Comparison of ENCODE assay signal across 1 cellular context in genomic region chr17:8288336-8289102, GRCh38.
A peak's percentile ranks its signal among the peaks of the same experiment; 100 is the strongest.
TF ChIP-seq lines count a peak whose summit lies in the region.

RANGRF (plus strand) TSS chr17:8288670; CDS start chr17:8288789, 119 bp downstream.

TF ChIP-seq in WTC11, 78 proteins besides CTCF, POLR2A, EP300 and RAD21 (continued from another document):
- no peak for TF ChIP-seq ATF6 (CRISPR knock-in tag; IDR thresholded peaks at IDR 0.05)
- no peak for TF ChIP-seq MYBL2 (CRISPR knock-in tag; IDR thresholded peaks at IDR 0.05)
- 0 out of 2 replicates have a peak, but pooled peaks have one; percentile 30 for TF ChIP-seq CREM (CRISPR knock-in tag; IDR thresholded peaks at IDR 0.05)
- peak; percentile 46; the same call in 1 of the 2 replicates for TF ChIP-seq NFYB (CRISPR knock-in tag; conservative IDR thresholded peaks at IDR 0.05; ENCODE audit: low read depth)
- no peak for TF ChIP-seq ZBTB21 (CRISPR knock-in tag; IDR thresholded peaks at IDR 0.05; ENCODE audit: borderline replicate concordance)
- TF ChIP-seq ZNF121 (CRISPR knock-in tag; IDR thresholded peaks at IDR 0.05): no peak
- TF ChIP-seq GTF2I (CRISPR knock-in tag; conservative IDR thresholded peaks at IDR 0.05): no peak
- no peak for TF ChIP-seq AFF4 (CRISPR knock-in tag; IDR thresholded peaks at IDR 0.05; ENCODE audit: borderline replicate concordance)
- no peak for TF ChIP-seq HMGA2 (CRISPR knock-in tag; IDR thresholded peaks at IDR 0.05)
- no peak for TF ChIP-seq ZSCAN18 (CRISPR knock-in tag; IDR thresholded peaks at IDR 0.05)
- no peak for TF ChIP-seq ZNF416 (CRISPR knock-in tag; IDR thresholded peaks at IDR 0.05)
- TF ChIP-seq FOXK1 (CRISPR knock-in tag; IDR thresholded peaks at IDR 0.05): no peak
- TF ChIP-seq RELA (CRISPR knock-in tag; IDR thresholded peaks at IDR 0.05; ENCODE audit: borderline replicate concordance): no peak
- peak; percentile 87 for TF ChIP-seq USF1 (CRISPR knock-in tag; IDR thresholded peaks at IDR 0.05)
- TF ChIP-seq ZNF263 (CRISPR knock-in tag; IDR thresholded peaks at IDR 0.05; ENCODE audit: low read depth): no peak
- TF ChIP-seq IRF2 (CRISPR knock-in tag; IDR thresholded peaks at IDR 0.05; ENCODE audit: borderline replicate concordance, low read depth): no peak
- 0 out of 2 replicates have a peak, but pooled peaks have one; percentile 40 for TF ChIP-seq ZNF232 (CRISPR knock-in tag; IDR thresholded peaks at IDR 0.05)
- TF ChIP-seq JUN (CRISPR knock-in tag; IDR thresholded peaks at IDR 0.05): no peak
- no peak for TF ChIP-seq ATF2 (CRISPR knock-in tag; IDR thresholded peaks at IDR 0.05; ENCODE audit: borderline replicate concordance, low read depth)
- no peak for TF ChIP-seq TP53 (CRISPR knock-in tag; IDR thresholded peaks at IDR 0.05)
- TF ChIP-seq STAT6 (CRISPR knock-in tag; conservative IDR thresholded peaks at IDR 0.05; ENCODE audit: low read depth): no peak
- 0 out of 2 replicates have a peak, but pooled peaks have one; percentile 21 for TF ChIP-seq ZNF317 (CRISPR knock-in tag; IDR thresholded peaks at IDR 0.05; ENCODE audit: borderline replicate concordance, low read depth)
TF ChIP-seq in WTC11: peak in this region for 15.
